11 cellular contexts compared by ENCODE assay signal in genomic region chr7:17126413-17127374, GRCh38.
A peak's percentile ranks its signal among the peaks of the same experiment; 100 is the strongest.
DNase-seq lines count a peak whose midpoint lies in the region; ATAC-seq, FAIRE-seq and TF ChIP-seq lines count a peak whose summit lies in the region.
"Had no signal": no experiment of that assay in that cellular context is flagged by ENCODE, and none has a peak within 500 bp of the region (broad histone marks: within the 10 kb centered on the region; RNA-seq: fewer than 3 reads in every experiment).

No MANE protein-coding gene starts in this region.

- in situ Hi-C loops in GM13977 (cut with MboI; ENCODE audit: low pct_unique_long_range_greater_than_20kb, low sequenced_read_pairs, unreplicated experiment): no loop called here

- DNase-seq in GM13977 (ENCODE audit: low spot score): peak; percentile 11
- no peak for DNase-seq in frontal cortex (ENCODE audit: low spot score in 2 of 2)
- DNase-seq in A172 (ENCODE audit: low spot score): no peak
- no peak for DNase-seq in NAMALWA (ENCODE audit: low spot score)
- no peak for DNase-seq in foreskin fibroblast
- DNase-seq: activated naive CD4-positive, alpha-beta T cell; heart right ventricle had no signal

- TF ChIP-seq CTCF in GM13977 (IDR thresholded peaks at IDR 0.05; ENCODE audit: extremely low read depth, insufficient read depth, missing control alignments) (no peak), foreskin fibroblast (IDR thresholded peaks at IDR 0.05; ENCODE audit: low read depth, low read length) (no peak)

- ATAC-seq in GM19324 (IDR thresholded peaks at IDR 0.05; ENCODE audit: low FRiP score, unreplicated experiment): peak; percentile 41
- peak; percentile 71 for ATAC-seq in HG02763 (IDR thresholded peaks at IDR 0.05; ENCODE audit: unreplicated experiment)
- peak; percentile 78 for ATAC-seq in HG03558 (IDR thresholded peaks at IDR 0.05; ENCODE audit: extremely low read depth, unreplicated experiment)
- ATAC-seq: heart right ventricle had no signal

- no peak overlapping the region for H3K4me3 ChIP-seq in foreskin fibroblast (ENCODE audit: low read depth in 1 of 2, low read length in 2 of 2)
- H3K4me3 ChIP-seq: heart right ventricle, skin epidermis had no signal

- no peak for FAIRE-seq in frontal cortex (lab: Jason Lieb, UNC)
